11 cellular contexts compared by ENCODE assay signal in genomic region chr9:21711504-21711903, GRCh38.
DNase-seq lines count a peak whose midpoint lies in the region; ATAC-seq, FAIRE-seq and TF ChIP-seq lines count a peak whose summit lies in the region.
"Had no signal": no experiment of that assay in that cellular context is flagged by ENCODE, and none has a peak within 500 bp of the region (broad histone marks: within the 10 kb centered on the region; RNA-seq: fewer than 3 reads in every experiment).

No MANE protein-coding gene starts in this region.

- H3K9me3 Mint-ChIP-seq in activated CD4-positive, alpha-beta memory T cell treated with anti-CD3 and anti-CD28 coated beads for 36 hours, result no peaks in the 10 kb centered on the region
- H3K9me3 Mint-ChIP-seq in activated CD4-positive, alpha-beta memory T cell treated with anti-CD3 and anti-CD28 coated beads, Interleukin-2, amount 10 ng/mL, durations not matched to agents 7 days and 5 days, result no peaks in the 10 kb centered on the region
- H3K9me3 Mint-ChIP-seq in activated CD8-positive, alpha-beta memory T cell treated with anti-CD3 and anti-CD28 coated beads, Interleukin-2, amount 10 ng/mL, durations not matched to agents 7 days and 5 days (ENCODE audit: low read depth), result no peaks in the 10 kb centered on the region

- H3K36me3 ChIP-seq in WERI-Rb-1, result no peaks in the 10 kb centered on the region
- no peaks in the 10 kb centered on the region for H3K36me3 ChIP-seq in gastrocnemius medialis

- intact Hi-C loops in activated CD4-positive, alpha-beta memory T cell treated with anti-CD3 and anti-CD28 coated beads for 36 hours (cut with micrococcal nuclease), result loop anchor here (1.0 to 5.0 kb wide), 2 partner anchors 326 to 354 kb away; no protein-coding TSS in a partner anchor
- intact Hi-C loops in gastrocnemius medialis (cut with DNase I; ENCODE audit: low total_unique reads), result no loop called here

- H3K27me3 ChIP-seq in WERI-Rb-1 (ENCODE audit: insufficient read depth, low read depth, severe bottlenecking) (no peaks in the 10 kb centered on the region), gastrocnemius medialis (no peaks in the 10 kb centered on the region)

- no peaks in the 10 kb centered on the region for H3K27me3 Mint-ChIP-seq in activated CD4-positive, alpha-beta memory T cell treated with anti-CD3 and anti-CD28 coated beads for 36 hours
- peaks cover 17% of the 10 kb centered on the region for H3K27me3 Mint-ChIP-seq in activated CD4-positive, alpha-beta memory T cell treated with anti-CD3 and anti-CD28 coated beads, Interleukin-2, amount 10 ng/mL, durations not matched to agents 7 days and 5 days
- H3K27me3 Mint-ChIP-seq in activated CD8-positive, alpha-beta memory T cell treated with anti-CD3 and anti-CD28 coated beads, Interleukin-2, amount 10 ng/mL, durations not matched to agents 7 days and 5 days, result peaks cover 34% of the 10 kb centered on the region

- H3K27ac ChIP-seq in WERI-Rb-1, result no peak overlapping the region
- no peak overlapping the region for H3K27ac ChIP-seq in gastrocnemius medialis
- H3K27ac ChIP-seq: PC-9 had no signal

- POLR2A ChIA-PET in activated CD4-positive, alpha-beta memory T cell treated with anti-CD3 and anti-CD28 coated beads for 36 hours (lab: Charles Lee), result no interaction called here
- POLR2A ChIA-PET in activated CD4-positive, alpha-beta memory T cell treated with anti-CD3 and anti-CD28 coated beads, Interleukin-2, amount 10 ng/mL, durations not matched to agents 7 days and 5 days (lab: Charles Lee), result no interaction called here

- DNase-seq in activated CD4-positive, alpha-beta memory T cell treated with anti-CD3 and anti-CD28 coated beads for 36 hours, result peak; percentile 36
- no peak for DNase-seq in activated CD4-positive, alpha-beta memory T cell treated with anti-CD3 and anti-CD28 coated beads, Interleukin-2, amount 10 ng/mL, durations not matched to agents 7 days and 5 days
- DNase-seq in WERI-Rb-1, result peak; percentile 39
- peak; percentile 30 for DNase-seq in pons (ENCODE audit: low spot score)
- no peak for DNase-seq in gastrocnemius medialis
- no peak for DNase-seq in HTR-8/SVneo (ENCODE audit: insufficient read length, low spot score)
- DNase-seq in activated CD8-positive, alpha-beta memory T cell treated with anti-CD3 and anti-CD28 coated beads, Interleukin-2, amount 10 ng/mL, durations not matched to agents 7 days and 5 days, result no peak

- ATAC-seq in HG02973 (IDR thresholded peaks at IDR 0.05; ENCODE audit: unreplicated experiment) (peak; percentile 53), gastrocnemius medialis (no peak)
- ATAC-seq in activated CD8-positive, alpha-beta memory T cell treated with anti-CD3 and anti-CD28 coated beads, Interleukin-2, amount 10 ng/mL, durations not matched to agents 7 days and 5 days, result no peak
- ATAC-seq: naive thymus-derived CD4-positive, alpha-beta T cell had no signal

- CTCF ChIA-PET in activated CD4-positive, alpha-beta memory T cell treated with anti-CD3 and anti-CD28 coated beads for 36 hours (lab: Charles Lee), result interaction anchor here (0.6 to 4.4 kb wide), 3 partner anchors 76 to 245 kb away, joined by 3 to 41 read pairs (median 3); no protein-coding TSS in a partner anchor
- CTCF ChIA-PET in activated CD4-positive, alpha-beta memory T cell treated with anti-CD3 and anti-CD28 coated beads, Interleukin-2, amount 10 ng/mL, durations not matched to agents 7 days and 5 days (lab: Charles Lee), result no interaction called here
- CTCF ChIA-PET in activated CD8-positive, alpha-beta memory T cell treated with anti-CD3 and anti-CD28 coated beads, Interleukin-2, amount 10 ng/mL, durations not matched to agents 7 days and 5 days (lab: Charles Lee), result no interaction called here

- H3K4me1 ChIP-seq in gastrocnemius medialis, result no peaks in the 10 kb centered on the region

- no peak overlapping the region for H3K4me3 Mint-ChIP-seq in activated CD4-positive, alpha-beta memory T cell treated with anti-CD3 and anti-CD28 coated beads for 36 hours
- H3K4me3 Mint-ChIP-seq in activated CD4-positive, alpha-beta memory T cell treated with anti-CD3 and anti-CD28 coated beads, Interleukin-2, amount 10 ng/mL, durations not matched to agents 7 days and 5 days, result no peak overlapping the region
- no peak overlapping the region for H3K4me3 Mint-ChIP-seq in activated CD8-positive, alpha-beta memory T cell treated with anti-CD3 and anti-CD28 coated beads, Interleukin-2, amount 10 ng/mL, durations not matched to agents 7 days and 5 days
- H3K4me3 Mint-ChIP-seq: naive thymus-derived CD4-positive, alpha-beta T cell had no signal

- H3K9me3 ChIP-seq in WERI-Rb-1 (ENCODE audit: severe bottlenecking), result no peaks in the 10 kb centered on the region
- no peaks in the 10 kb centered on the region for H3K9me3 ChIP-seq in gastrocnemius medialis

- H3K4me1 Mint-ChIP-seq in activated CD4-positive, alpha-beta memory T cell treated with anti-CD3 and anti-CD28 coated beads for 36 hours (ENCODE audit: low read depth), result peaks cover 7% of the 10 kb centered on the region
- H3K4me1 Mint-ChIP-seq in activated CD4-positive, alpha-beta memory T cell treated with anti-CD3 and anti-CD28 coated beads, Interleukin-2, amount 10 ng/mL, durations not matched to agents 7 days and 5 days, result no peaks in the 10 kb centered on the region
- peaks cover 4% of the 10 kb centered on the region for H3K4me1 Mint-ChIP-seq in activated CD8-positive, alpha-beta memory T cell treated with anti-CD3 and anti-CD28 coated beads, Interleukin-2, amount 10 ng/mL, durations not matched to agents 7 days and 5 days

- no peak for TF ChIP-seq CTCF in WERI-Rb-1 (IDR thresholded peaks at IDR 0.05; ENCODE audit: low read depth, low read length)
- no peak for TF ChIP-seq CTCF in gastrocnemius medialis (IDR thresholded peaks at IDR 0.05 in 4 of 5, conservative IDR thresholded peaks at IDR 0.05 in 1 of 5)

- H3K4me3 ChIP-seq in WERI-Rb-1 (ENCODE audit: low read depth, low read length), result no peak overlapping the region
- H3K4me3 ChIP-seq in gastrocnemius medialis, result no peak overlapping the region
- H3K4me3 ChIP-seq: PC-9 had no signal

- H3K36me3 Mint-ChIP-seq in activated CD4-positive, alpha-beta memory T cell treated with anti-CD3 and anti-CD28 coated beads for 36 hours, result no peaks in the 10 kb centered on the region
- H3K36me3 Mint-ChIP-seq in activated CD4-positive, alpha-beta memory T cell treated with anti-CD3 and anti-CD28 coated beads, Interleukin-2, amount 10 ng/mL, durations not matched to agents 7 days and 5 days (ENCODE audit: low read depth), result no peaks in the 10 kb centered on the region
- no peaks in the 10 kb centered on the region for H3K36me3 Mint-ChIP-seq in activated CD8-positive, alpha-beta memory T cell treated with anti-CD3 and anti-CD28 coated beads, Interleukin-2, amount 10 ng/mL, durations not matched to agents 7 days and 5 days

- no peak for FAIRE-seq in HTR-8/SVneo (lab: Jason Lieb, UNC)
- FAIRE-seq: endometrium had no signal

- H3K27ac Mint-ChIP-seq in activated CD4-positive, alpha-beta memory T cell treated with anti-CD3 and anti-CD28 coated beads for 36 hours, result no peak overlapping the region
- H3K27ac Mint-ChIP-seq in activated CD4-positive, alpha-beta memory T cell treated with anti-CD3 and anti-CD28 coated beads, Interleukin-2, amount 10 ng/mL, durations not matched to agents 7 days and 5 days, result no peak overlapping the region
- no peak overlapping the region for H3K27ac Mint-ChIP-seq in activated CD8-positive, alpha-beta memory T cell treated with anti-CD3 and anti-CD28 coated beads, Interleukin-2, amount 10 ng/mL, durations not matched to agents 7 days and 5 days

- in situ Hi-C loops in gastrocnemius medialis (cut with MboI; ENCODE audit: low sequenced_read_pairs in 4 of 4), result loop anchor here in 1 of 4 donors (25.0 kb wide), 1 partner anchor 99 kb away; no protein-coding TSS in a partner anchor

- no peak for TF ChIP-seq POLR2A in gastrocnemius medialis (IDR thresholded peaks at IDR 0.05)

Comparison
In these comparisons a context has a peak if more than half of its experiments do, and no peak if none do; other contexts are left out.
1. DNase-seq: peak in activated CD4-positive, alpha-beta memory T cell treated with anti-CD3 and anti-CD28 coated beads for 36 hours (single experiment), WERI-Rb-1 (single experiment) and pons (single experiment); none in activated CD4-positive, alpha-beta memory T cell treated with anti-CD3 and anti-CD28 coated beads, Interleukin-2, amount 10 ng/mL, durations not matched to agents 7 days and 5 days (single experiment), gastrocnemius medialis (0 of 2), HTR-8/SVneo (single experiment) and activated CD8-positive, alpha-beta memory T cell treated with anti-CD3 and anti-CD28 coated beads, Interleukin-2, amount 10 ng/mL, durations not matched to agents 7 days and 5 days (single experiment).